Comparison of ENCODE assay signal across 28 cellular contexts in the genomic region with DNA sequence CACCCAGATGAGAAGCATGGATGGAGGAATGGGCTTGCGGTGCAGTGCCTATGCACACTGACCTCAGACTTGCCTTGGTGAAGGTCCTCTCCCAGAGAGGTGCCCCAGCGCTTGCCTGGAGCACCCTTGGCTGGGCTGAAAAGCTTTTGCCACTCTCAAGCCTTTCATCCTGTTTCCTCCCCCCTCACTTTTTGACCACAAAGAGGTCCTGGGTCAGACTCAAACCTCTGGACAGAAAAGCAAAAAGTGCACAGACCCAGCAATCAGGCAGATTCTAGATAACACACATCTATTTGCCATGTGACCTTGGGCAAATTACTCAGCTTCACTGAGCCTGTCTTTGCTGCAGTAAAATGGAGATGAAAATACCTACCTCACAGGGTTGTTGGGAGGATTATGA. TPM values are rescaled to one million over a fixed set of nuclear protein-coding genes. Genes with fewer than 3 reads are reported as not detected.
DNase-seq lines count a peak whose midpoint lies in the region; ATAC-seq and TF ChIP-seq lines count a peak whose summit lies in the region.
"Had no signal": no experiment of that assay in that cellular context is flagged by ENCODE, and none has a peak within 500 bp of the region (broad histone marks: within the 10 kb centered on the region; RNA-seq: fewer than 3 reads in every experiment).

No MANE protein-coding gene starts in this region.

- peak overlapping the region; percentile 75 for H3K27ac Mint-ChIP-seq in activated naive CD8-positive, alpha-beta T cell
- no peak overlapping the region for H3K27ac Mint-ChIP-seq in activated naive CD8-positive, alpha-beta T cell treated with anti-CD3 and anti-CD28 coated beads for 36 hours
- peak overlapping the region; percentile 69 for H3K27ac Mint-ChIP-seq in stimulated activated effector memory CD8-positive, alpha-beta T cell treated with anti-CD3 and anti-CD28 coated beads, Interleukin-12 subunit alpha, Interleukin-12 subunit beta, amount 100 ng/mL, for 72 hours
- no peak overlapping the region for H3K27ac Mint-ChIP-seq in type B pancreatic cell
- H3K27ac Mint-ChIP-seq: H9 had no signal

- H3K36me3 ChIP-seq in IMR-90 (ENCODE audit: control insufficient read depth, insufficient read depth, low read length) = peaks cover 2% of the 10 kb centered on the region
- no peaks in the 10 kb centered on the region for H3K36me3 ChIP-seq in adrenal gland (replicated peaks in 1 of 2)

- in situ Hi-C loops in IMR-90 (cut with MboI; ENCODE audit: low sequenced_read_pairs) = no loop called here

- no peak overlapping the region for H2AK5ac ChIP-seq in IMR-90 (ENCODE audit: low read depth, low read length)

- no peak overlapping the region for H3K56ac ChIP-seq in IMR-90 (ENCODE audit: extremely low read depth, insufficient read depth, low read length)

- POLR2A ChIA-PET in IMR-90 (lab: Charles Lee; ENCODE audit: unreplicated experiment) = interaction anchor here (0.6 kb wide), 1 partner anchor 1721 kb away, joined by 4 read pairs; no protein-coding TSS in a partner anchor

- no TSS peak for BruUV-seq in IMR-90 (replicated peaks; lab: Mats Ljungman, UMichigan)

- H2BK5ac ChIP-seq in IMR-90 (ENCODE audit: low read depth, low read length, poor library complexity, severe bottlenecking) = no peak overlapping the region

- no peak overlapping the region for H3K4me2 ChIP-seq in IMR-90 (ENCODE audit: low read depth, low read length)

- H3K14ac ChIP-seq in IMR-90 (replicated peaks; ENCODE audit: low read depth, low read length) = no peak overlapping the region

- H3K27ac ChIP-seq in IMR-90 (ENCODE audit: insufficient read depth, low read length) (no peak overlapping the region), adrenal gland (peak overlapping the region in 3 of 5 donors; percentile 26 to 76 (median 49)), caudate nucleus (ENCODE audit: low read depth, low read length) (no peak overlapping the region)
- H3K27ac ChIP-seq: ascending aorta, C4-2B, parathyroid adenoma, upper lobe of left lung had no signal

- H3K9ac ChIP-seq in IMR-90 (ENCODE audit: low read depth, low read length) = no peak overlapping the region
- H3K9ac ChIP-seq: parathyroid adenoma had no signal

- H2BK120ac ChIP-seq in IMR-90 (ENCODE audit: low read depth, low read length) = no peak overlapping the region

- peaks cover 10 to 11% of the 10 kb centered on the region in 2 experiments; a peak in 2 of 4 replicates for H3K79me1 ChIP-seq in IMR-90 (ENCODE audit: low read depth in 1 of 2, low read length in 2 of 2)

- no peak overlapping the region for H2AK9ac ChIP-seq in IMR-90 (replicated peaks; ENCODE audit: low read depth, low read length, poor library complexity)

- no CpG with 5 or more reads among the region's 2 CpGs for WGBS in IMR-90 (ENCODE audit: extremely low coverage in 2 of 2, insufficient read length in 1 of 2), 2 experiments
- WGBS in adrenal gland, 4 donors = 50 to 87% (median 69%) methylated on average over 1 to 2 of the region's 2 CpGs; no CpG with 5 or more reads in 1 of the 4 donors

- TF ChIP-seq CTCF in IMR-90 (conservative IDR thresholded peaks at IDR 0.05; ENCODE audit: low read depth, low read length) (no peak), adrenal gland (IDR thresholded peaks at IDR 0.05) (no peak), type B pancreatic cell (conservative IDR thresholded peaks at IDR 0.05) (no peak)

- H4K20me1 ChIP-seq in IMR-90 (ENCODE audit: insufficient read depth, low read length) = no peaks in the 10 kb centered on the region

- TF ChIP-seq POLR2A in IMR-90 (IDR thresholded peaks at IDR 0.05; ENCODE audit: low read depth, low read length) (no peak), adrenal gland (IDR thresholded peaks at IDR 0.05) (no peak)

- intact Hi-C loops in IMR-90 (cut with micrococcal nuclease) (no loop called here), adrenal gland (cut with DNase I) (loop anchor here in 1 of 2 donors (5.0 kb wide), 1 partner anchor 51 kb away; the partner anchor contains the start of gene DLGAP3)

- peaks cover 5% of the 10 kb centered on the region; the same call in 1 of the 2 replicates for H3K9me1 ChIP-seq in IMR-90 (ENCODE audit: insufficient read depth, low read length)

- H3K27me3 Mint-ChIP-seq in activated naive CD8-positive, alpha-beta T cell = no peaks in the 10 kb centered on the region
- H3K27me3 Mint-ChIP-seq in activated naive CD8-positive, alpha-beta T cell treated with anti-CD3 and anti-CD28 coated beads for 36 hours = no peaks in the 10 kb centered on the region
- H3K27me3 Mint-ChIP-seq in type B pancreatic cell = no peaks in the 10 kb centered on the region

- H3K23ac ChIP-seq in IMR-90 (ENCODE audit: low read depth, low read length) = no peak overlapping the region

- no peak overlapping the region for H3K18ac ChIP-seq in IMR-90 (ENCODE audit: low read depth, low read length)

- no peak overlapping the region for H3K4me3 ChIP-seq in IMR-90 (ENCODE audit: insufficient read depth, low read depth, low read length)
- H3K4me3 ChIP-seq in adrenal gland = no peak overlapping the region
- H3K4me3 ChIP-seq: ascending aorta, upper lobe of left lung had no signal

- no peaks in the 10 kb centered on the region for H3K9me3 ChIP-seq in IMR-90 (ENCODE audit: control insufficient read depth, insufficient read depth, low read length)
- H3K9me3 ChIP-seq in adrenal gland (replicated peaks in 1 of 3) = no peaks in the 10 kb centered on the region
- H3K9me3 ChIP-seq: ascending aorta, upper lobe of left lung had no signal

- H3K27me3 ChIP-seq in IMR-90 (ENCODE audit: control insufficient read depth, insufficient read depth, low read length) (no peaks in the 10 kb centered on the region), adrenal gland (no peaks in the 10 kb centered on the region)
- H3K27me3 ChIP-seq: ascending aorta, upper lobe of left lung had no signal

- no peak overlapping the region for H2BK20ac ChIP-seq in IMR-90 (ENCODE audit: low read depth, low read length)

- peaks cover 6% of the 10 kb centered on the region for H3K36me3 Mint-ChIP-seq in activated naive CD8-positive, alpha-beta T cell
- H3K36me3 Mint-ChIP-seq in activated naive CD8-positive, alpha-beta T cell treated with anti-CD3 and anti-CD28 coated beads for 36 hours = peaks cover 18% of the 10 kb centered on the region
- H3K36me3 Mint-ChIP-seq in stimulated activated effector memory CD8-positive, alpha-beta T cell treated with anti-CD3 and anti-CD28 coated beads, Interleukin-12 subunit alpha, Interleukin-12 subunit beta, amount 100 ng/mL, for 72 hours = peaks cover 14% of the 10 kb centered on the region
- H3K36me3 Mint-ChIP-seq in type B pancreatic cell = no peaks in the 10 kb centered on the region

- no peak overlapping the region for H2AFZ ChIP-seq in IMR-90 (replicated peaks; ENCODE audit: low read length, poor library complexity)
- H2AFZ ChIP-seq: parathyroid adenoma had no signal

- dilution Hi-C loops in IMR-90 (cut with HindIII; ENCODE audit: low sequenced_read_pairs, unreplicated experiment) = no loop called here

- peaks cover 29% of the 10 kb centered on the region for H3K4me1 Mint-ChIP-seq in activated naive CD8-positive, alpha-beta T cell (ENCODE audit: low read depth)
- H3K4me1 Mint-ChIP-seq in activated naive CD8-positive, alpha-beta T cell treated with anti-CD3 and anti-CD28 coated beads for 36 hours = peaks cover 17% of the 10 kb centered on the region
- peaks cover 20% of the 10 kb centered on the region for H3K4me1 Mint-ChIP-seq in stimulated activated effector memory CD8-positive, alpha-beta T cell treated with anti-CD3 and anti-CD28 coated beads, Interleukin-12 subunit alpha, Interleukin-12 subunit beta, amount 100 ng/mL, for 72 hours
- H3K4me1 Mint-ChIP-seq in type B pancreatic cell (ENCODE audit: unreplicated experiment) = no peaks in the 10 kb centered on the region

- TF ChIP-seq RAD21 in IMR-90 (IDR thresholded peaks at IDR 0.05; ENCODE audit: low read length) = no peak

- ATAC-seq in IMR-90 (ENCODE audit: low read depth) (0 out of 2 replicates have a peak, but pooled peaks have one; percentile 7), HG03095 (IDR thresholded peaks at IDR 0.05; ENCODE audit: unreplicated experiment) (no peak)
- ATAC-seq in stimulated activated effector memory CD8-positive, alpha-beta T cell treated with anti-CD3 and anti-CD28 coated beads, Interleukin-12 subunit alpha, Interleukin-12 subunit beta, amount 100 ng/mL, for 72 hours = no peak
- ATAC-seq: sciatic nerve had no signal

- no peak overlapping the region for H3K4ac ChIP-seq in IMR-90 (ENCODE audit: low read depth, low read length)

- no peaks in the 10 kb centered on the region for H3K4me1 ChIP-seq in IMR-90 (ENCODE audit: control insufficient read depth, insufficient read depth, low read length)
- H3K4me1 ChIP-seq in adrenal gland (replicated peaks in 1 of 2) = peaks cover 14 to 23% of the 10 kb centered on the region in 2 donors
- H3K4me1 ChIP-seq: parathyroid adenoma had no signal

- DNase-seq in activated naive CD8-positive, alpha-beta T cell treated with anti-CD3 and anti-CD28 coated beads for 36 hours = no peak
- no peak for DNase-seq in IMR-90
- DNase-seq in adrenal gland = peak in 4 of 7 donors; percentile 32 to 51 (median 41)
- DNase-seq in stimulated activated effector memory CD8-positive, alpha-beta T cell treated with anti-CD3 and anti-CD28 coated beads, Interleukin-12 subunit alpha, Interleukin-12 subunit beta, amount 100 ng/mL, for 72 hours (ENCODE audit: low spot score in 2 of 2) = no peak
- DNase-seq in type B pancreatic cell (ENCODE audit: extremely low spot score, unreplicated experiment) = no peak
- no peak for DNase-seq in caudate nucleus (lab: John Stamatoyannopoulos, UW)
- DNase-seq: activated CD4-positive, alpha-beta T cell treated with anti-CD3 and anti-CD28 coated beads for 48 hours; activated CD8-positive, alpha-beta memory T cell treated with anti-CD3 and anti-CD28 coated beads, Interleukin-2, amount 50 U/mL, for 4 hours; activated gamma-delta T cell; central memory CD4-positive, alpha-beta T cell; DMS 273 treated with DMSO at 0.1 percent for 48 hours; GDM1; H9; Kasumi-1; mesendoderm; NCI-H1092 treated with DMSO at 0.1 percent for 48 hours; NCI-H2029; NCI-H2227 treated with DMSO at 0.1 percent for 48 hours; SHP77; stimulated activated CD4-positive, alpha-beta T cell treated with anti-CD3 and anti-CD28 coated beads, Interleukin-15, amount 100 ng/mL, for 24 hours; T-helper 1 cell had no signal

- H4K8ac ChIP-seq in IMR-90 (ENCODE audit: low read depth in 2 of 2, low read length in 2 of 2) = no peak overlapping the region

- no peaks in the 10 kb centered on the region for H3K9me3 Mint-ChIP-seq in activated naive CD8-positive, alpha-beta T cell (ENCODE audit: low read depth)
- H3K9me3 Mint-ChIP-seq in activated naive CD8-positive, alpha-beta T cell treated with anti-CD3 and anti-CD28 coated beads for 36 hours = peaks cover 2% of the 10 kb centered on the region
- no peaks in the 10 kb centered on the region for H3K9me3 Mint-ChIP-seq in stimulated activated effector memory CD8-positive, alpha-beta T cell treated with anti-CD3 and anti-CD28 coated beads, Interleukin-12 subunit alpha, Interleukin-12 subunit beta, amount 100 ng/mL, for 72 hours
- no peaks in the 10 kb centered on the region for H3K9me3 Mint-ChIP-seq in type B pancreatic cell
- H3K9me3 Mint-ChIP-seq: H9 had no signal

- H4K5ac ChIP-seq in IMR-90 (ENCODE audit: low read depth, low read length) = no peak overlapping the region

- H4K91ac ChIP-seq in IMR-90 (ENCODE audit: insufficient read depth, low read depth, low read length) = no peak overlapping the region

- no peak overlapping the region for H3K4me3 Mint-ChIP-seq in activated naive CD8-positive, alpha-beta T cell
- no peak overlapping the region for H3K4me3 Mint-ChIP-seq in activated naive CD8-positive, alpha-beta T cell treated with anti-CD3 and anti-CD28 coated beads for 36 hours
- H3K4me3 Mint-ChIP-seq in stimulated activated effector memory CD8-positive, alpha-beta T cell treated with anti-CD3 and anti-CD28 coated beads, Interleukin-12 subunit alpha, Interleukin-12 subunit beta, amount 100 ng/mL, for 72 hours = no peak overlapping the region
- no peak overlapping the region for H3K4me3 Mint-ChIP-seq in type B pancreatic cell
- H3K4me3 Mint-ChIP-seq: H9 had no signal

- no peak overlapping the region for H2BK15ac ChIP-seq in IMR-90 (ENCODE audit: low read depth, low read length)

- CTCF ChIA-PET in IMR-90 (lab: Yijun Ruan, JAX) = no interaction called here

RNA-seq across cellular contexts. Expression of gene TMEM35B, which starts 7.3 kb away (rescaled TPM):
- 10 to 100 TPM; 18.4 to 19.2 TPM for total RNA-seq in activated naive CD8-positive, alpha-beta T cell treated with anti-CD3 and anti-CD28 coated beads for 36 hours
- 19.7 and 20.0 TPM in 2 replicates for total RNA-seq in IMR-90 (2012; rRNA removed)
- polyA plus RNA-seq in IMR-90 (2012; rRNA removed) = 20.4 and 22.4 TPM in 2 replicates
- 25.5 and 34.7 TPM in 2 replicates for polyA plus RNA-seq in IMR-90 (2012; cell fraction: cytosol; rRNA removed)
- 7.4 and 8.0 TPM in 2 replicates for polyA plus RNA-seq in IMR-90 (2012; cell fraction: nucleus; rRNA removed; ENCODE audit: low replicate concordance)
- total RNA-seq in adrenal gland = 10 to 100 TPM; 19.8 to 88.9 (median 49.0) TPM
- polyA plus RNA-seq in adrenal gland = 10 to 100 TPM; 17.1 to 51.2 (median 37.5) TPM
- 6.6 and 9.9 TPM in 2 replicates for total RNA-seq in type B pancreatic cell (ENCODE audit: low replicate concordance)

RNA-seq across cellular contexts. Expression of gene DLGAP3, which starts 48.4 kb away (rescaled TPM):
- under 1 TPM; 0.74 to 0.91 TPM for total RNA-seq in activated naive CD8-positive, alpha-beta T cell treated with anti-CD3 and anti-CD28 coated beads for 36 hours
- total RNA-seq in IMR-90 (2012; rRNA removed) (not detected in 2 replicates), adrenal gland (under 1 TPM; 0.17 to 0.83 (median 0.51) TPM), type B pancreatic cell (ENCODE audit: low replicate concordance) (1.0 and 1.4 TPM in 2 replicates)
- polyA plus RNA-seq in IMR-90 (2012; rRNA removed) (0.02 and 0.10 TPM in 2 replicates), adrenal gland (under 1 TPM; 0.13 to 0.56 (median 0.37) TPM)
- polyA plus RNA-seq in IMR-90 (2012; cell fraction: cytosol; rRNA removed) = 0.03 TPM in 2 replicates
- polyA plus RNA-seq in IMR-90 (2012; cell fraction: nucleus; rRNA removed; ENCODE audit: low replicate concordance) = 0.01 and 0.09 TPM in 2 replicates
- total RNA-seq: ascending aorta had no signal

RNA-seq across cellular contexts. Expression of gene ZMYM6, which starts 53.9 kb away (rescaled TPM):
- 10 to 100 TPM; 12.3 to 17.2 TPM for total RNA-seq in activated naive CD8-positive, alpha-beta T cell treated with anti-CD3 and anti-CD28 coated beads for 36 hours
- total RNA-seq in IMR-90 (2012; rRNA removed) (5.7 and 9.7 TPM in 2 replicates), adrenal gland (10 to 100 TPM in 7 of 8 donors, 1 to 10 TPM in 1; 9.6 to 32.7 (median 22.0) TPM), type B pancreatic cell (ENCODE audit: low replicate concordance) (19.4 and 21.2 TPM in 2 replicates)
- polyA plus RNA-seq in IMR-90 (2012; rRNA removed) (7.2 and 7.7 TPM in 2 replicates), adrenal gland (10 to 100 TPM; 15.7 to 28.0 (median 21.6) TPM)
- 0.54 and 0.76 TPM in 2 replicates for polyA plus RNA-seq in IMR-90 (2012; cell fraction: cytosol; rRNA removed)
- 10.2 and 30.9 TPM in 2 replicates for polyA plus RNA-seq in IMR-90 (2012; cell fraction: nucleus; rRNA removed; ENCODE audit: low replicate concordance)

Comparison
In these comparisons a context has a peak if more than half of its experiments do, and no peak if none do; other contexts are left out.
1. H3K27ac Mint-ChIP-seq: peak in activated naive CD8-positive, alpha-beta T cell (single experiment) and stimulated activated effector memory CD8-positive, alpha-beta T cell treated with anti-CD3 and anti-CD28 coated beads, Interleukin-12 subunit alpha, Interleukin-12 subunit beta, amount 100 ng/mL, for 72 hours (single experiment); none in activated naive CD8-positive, alpha-beta T cell treated with anti-CD3 and anti-CD28 coated beads for 36 hours (single experiment) and type B pancreatic cell (single experiment).
2. DNase-seq: peak in adrenal gland (4 of 7); none in activated naive CD8-positive, alpha-beta T cell treated with anti-CD3 and anti-CD28 coated beads for 36 hours (single experiment), IMR-90 (single experiment), stimulated activated effector memory CD8-positive, alpha-beta T cell treated with anti-CD3 and anti-CD28 coated beads, Interleukin-12 subunit alpha, Interleukin-12 subunit beta, amount 100 ng/mL, for 72 hours (0 of 2), type B pancreatic cell (single experiment) and caudate nucleus (0 of 61).
3. H3K27ac ChIP-seq: peak in adrenal gland (3 of 5); none in IMR-90 (single experiment) and caudate nucleus (single experiment).